ENCODE assay signal across 8 cellular contexts in the genomic region with DNA sequence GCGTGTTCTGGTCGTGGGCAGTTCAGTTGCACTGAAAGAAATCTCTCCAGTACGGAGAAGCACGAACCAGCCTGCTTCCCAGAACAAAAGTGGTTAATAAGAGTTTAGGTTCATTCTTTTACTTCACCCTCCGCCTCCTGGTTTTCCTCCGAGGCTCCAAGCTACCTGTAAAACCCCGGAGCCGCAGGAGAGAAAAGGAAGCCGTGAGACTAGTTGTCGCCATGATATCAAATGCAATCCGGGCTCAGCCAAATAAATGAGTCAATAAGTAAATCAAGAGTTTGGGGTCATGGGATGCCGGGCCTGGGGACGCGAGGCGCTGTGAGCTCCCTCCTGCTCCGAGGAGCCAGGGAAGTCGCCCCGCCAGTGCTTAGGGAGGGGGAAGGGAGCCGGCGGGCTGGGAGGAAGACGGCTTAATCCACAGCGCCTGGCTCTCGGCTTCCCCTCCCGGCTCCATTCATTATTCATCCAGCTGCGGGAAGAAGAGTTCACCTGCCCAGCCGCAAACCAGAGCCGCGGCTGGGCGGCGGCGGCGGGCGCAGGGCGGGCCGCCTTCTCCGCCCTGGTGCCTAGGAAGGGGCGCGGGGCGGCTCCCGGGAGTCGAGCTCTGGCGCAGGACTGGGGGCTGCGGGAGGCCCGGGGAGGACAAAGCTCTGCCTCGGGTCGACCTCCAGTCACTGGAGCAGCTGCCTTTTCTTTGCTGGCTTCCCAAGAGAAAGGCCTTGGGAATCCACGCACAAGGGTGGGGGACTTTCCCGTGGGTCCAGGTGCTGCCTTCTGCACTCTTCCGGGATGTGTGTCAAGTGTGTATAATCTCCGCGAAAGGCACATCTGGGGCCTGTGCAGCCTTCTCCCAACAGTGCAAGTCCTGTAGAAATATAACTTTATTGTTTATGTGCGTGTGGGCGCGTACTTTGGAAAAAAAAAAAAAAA. TPM values are rescaled to one million over a fixed set of nuclear protein-coding genes. Genes with fewer than 3 reads are reported as not detected.
DNase-seq lines count a peak whose midpoint lies in the region; ATAC-seq and TF ChIP-seq lines count a peak whose summit lies in the region.

No MANE protein-coding gene starts in this region.

- intact Hi-C loops in Panc1 (cut with micrococcal nuclease; ENCODE audit: unreplicated experiment) (loop anchor here (5.0 kb wide), 1 partner anchor 453 kb away; no protein-coding TSS in a partner anchor), colonic mucosa (cut with DNase I) (no loop called here)

- no peak overlapping the region for H3K27ac Mint-ChIP-seq in stimulated activated naive CD8-positive, alpha-beta T cell treated with anti-CD3 and anti-CD28 coated beads, Interleukin-15, Interleukin-2, amounts not matched to agents 100 ng/mL and 50 ng/mL, for 24 hours

- H3K36me3 ChIP-seq in Panc1 (ENCODE audit: control insufficient read depth, insufficient read depth, low read length), result peaks cover 3% of the 10 kb centered on the region; the same call in 1 of the 2 replicates
- H3K36me3 ChIP-seq in colonic mucosa, result no peaks in the 10 kb centered on the region

- in situ Hi-C loops in Panc1 (cut with HindIII; ENCODE audit: low pct_unique_long_range_greater_than_20kb, low sequenced_read_pairs), result no loop called here

- POLR2A ChIA-PET in Panc1 (lab: Charles Lee), result no interaction called here

- no TSS peak for BruUV-seq in Panc1 (replicated peaks; lab: Mats Ljungman, UMichigan)

- H3K4me3 ChIP-seq in Panc1 (ENCODE audit: low read depth in 2 of 2, low read length in 2 of 2) (peak overlapping the region; percentile 47 to 60), colonic mucosa (peak overlapping the region; percentile 47)

- H3K27me3 ChIP-seq in Panc1 (ENCODE audit: control insufficient read depth, insufficient read depth, low read length) (peaks cover 19% of the 10 kb centered on the region), colonic mucosa (no peaks in the 10 kb centered on the region)

- H3K4me1 ChIP-seq in Panc1 (ENCODE audit: control insufficient read depth, insufficient read depth, low read length), result peaks cover 3% of the 10 kb centered on the region; the same call in 1 of the 2 replicates
- no peaks in the 10 kb centered on the region for H3K4me1 ChIP-seq in colonic mucosa

- H3K27me3 Mint-ChIP-seq in stimulated activated naive CD8-positive, alpha-beta T cell treated with anti-CD3 and anti-CD28 coated beads, Interleukin-15, Interleukin-2, amounts not matched to agents 100 ng/mL and 50 ng/mL, for 24 hours, result peaks cover 79% of the 10 kb centered on the region

- peak; percentile 37 for DNase-seq in AG08395 (ENCODE audit: low spot score)
- DNase-seq in GM20000 (ENCODE audit: low spot score), result peak; percentile 36
- no peak for DNase-seq in Panc1 (ENCODE audit: low read depth, low spot score)
- DNase-seq in colonic mucosa, result peak; percentile 52
- DNase-seq in left kidney (ENCODE audit: low read depth, low spot score), result peak; percentile 85
- DNase-seq in NCI-H128 (lab: John Stamatoyannopoulos, UW; ENCODE audit: unreplicated experiment), result no peak

- peak overlapping the region; percentile 89 for H3K4me3 Mint-ChIP-seq in stimulated activated naive CD8-positive, alpha-beta T cell treated with anti-CD3 and anti-CD28 coated beads, Interleukin-15, Interleukin-2, amounts not matched to agents 100 ng/mL and 50 ng/mL, for 24 hours

- H3K4me1 Mint-ChIP-seq in stimulated activated naive CD8-positive, alpha-beta T cell treated with anti-CD3 and anti-CD28 coated beads, Interleukin-15, Interleukin-2, amounts not matched to agents 100 ng/mL and 50 ng/mL, for 24 hours (ENCODE audit: low read depth), result peaks cover 46% of the 10 kb centered on the region

- ATAC-seq in Panc1, result no peak
- ATAC-seq in HG02642 (IDR thresholded peaks at IDR 0.05; ENCODE audit: poor library complexity, unreplicated experiment), result no peak

- H3K9me3 Mint-ChIP-seq in stimulated activated naive CD8-positive, alpha-beta T cell treated with anti-CD3 and anti-CD28 coated beads, Interleukin-15, Interleukin-2, amounts not matched to agents 100 ng/mL and 50 ng/mL, for 24 hours, result no peaks in the 10 kb centered on the region

- H3K9ac ChIP-seq in colonic mucosa (ENCODE audit: low read depth in 2 of 2, low read length in 2 of 2), result peak overlapping the region in 1 of 2 donors; percentile 41

- no peak for TF ChIP-seq CTCF in GM20000 (IDR thresholded peaks at IDR 0.05; ENCODE audit: extremely low read depth, missing control alignments)
- no peak for TF ChIP-seq CTCF in Panc1 (IDR thresholded peaks at IDR 0.05)
- TF ChIP-seq CTCF in colonic mucosa (IDR thresholded peaks at IDR 0.05), result no peak

- H3K36me3 Mint-ChIP-seq in stimulated activated naive CD8-positive, alpha-beta T cell treated with anti-CD3 and anti-CD28 coated beads, Interleukin-15, Interleukin-2, amounts not matched to agents 100 ng/mL and 50 ng/mL, for 24 hours (ENCODE audit: low read depth), result no peaks in the 10 kb centered on the region

- no peaks in the 10 kb centered on the region for H3K9me3 ChIP-seq in Panc1 (ENCODE audit: control insufficient read depth, insufficient read depth, low read depth, low read length)
- H3K9me3 ChIP-seq in colonic mucosa, result no peaks in the 10 kb centered on the region

- CTCF ChIA-PET in Panc1 (lab: Charles Lee), result interaction anchor here (0.6 kb wide), 3 partner anchors 177 to 627 kb away, joined by 3 to 4 read pairs (median 3); no protein-coding TSS in a partner anchor

- H3K27ac ChIP-seq in Panc1 (ENCODE audit: low read length) (no peak overlapping the region), colonic mucosa (peak overlapping the region; percentile 18)

RNA-seq across cellular contexts. Expression of a gene that starts 1.7 kb away (rescaled TPM):
- total RNA-seq in Panc1 (2021; ENCODE audit: unreplicated experiment) (0.23 TPM), colonic mucosa (1 to 10 TPM; 2.1 to 4.0 TPM)
- polyA plus RNA-seq in Panc1 (2012; ENCODE audit: insufficient read length), result 0.05 TPM

Comparison
In these comparisons a context has a peak if more than half of its experiments do, and no peak if none do; other contexts are left out.
1. DNase-seq: peak in AG08395 (single experiment), GM20000 (single experiment), colonic mucosa (single experiment) and left kidney (single experiment); none in Panc1 (single experiment) and NCI-H128 (single experiment).